In the genomic region with DNA sequence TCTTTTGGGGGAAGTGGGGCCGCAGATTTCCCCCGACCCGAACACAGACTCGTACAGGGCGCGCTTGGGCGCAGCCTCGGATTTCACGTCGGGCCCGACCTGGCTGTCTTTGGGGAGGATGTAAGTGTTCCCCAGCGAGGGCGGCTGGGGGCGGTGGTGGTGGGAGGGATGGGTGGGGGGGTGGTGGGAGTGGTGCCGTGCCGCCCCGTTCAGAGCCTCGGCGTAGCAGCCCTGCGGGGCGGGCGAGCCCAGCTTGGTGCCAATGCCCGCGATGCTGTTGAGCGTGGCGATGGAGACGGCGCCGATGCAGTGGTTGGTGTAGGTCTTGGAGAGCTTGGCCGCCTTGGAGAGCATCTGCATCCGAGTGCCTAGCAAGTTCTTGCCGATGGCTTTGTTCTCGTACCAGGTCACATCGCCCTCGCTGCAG, we compare ENCODE assay signal across 11 cellular contexts. TPM values are rescaled to one million over a fixed set of nuclear protein-coding genes. Genes with fewer than 3 reads are reported as not detected.
DNase-seq lines count a peak whose midpoint lies in the region; ATAC-seq and TF ChIP-seq lines count a peak whose summit lies in the region.
"Had no signal": no experiment of that assay in that cellular context is flagged by ENCODE, and none has a peak within 500 bp of the region (broad histone marks: within the 10 kb centered on the region; RNA-seq: fewer than 3 reads in every experiment).

No MANE protein-coding gene starts in this region.

- no peaks in the 10 kb centered on the region for H3K9me3 ChIP-seq in body of pancreas
- no peaks in the 10 kb centered on the region for H3K9me3 ChIP-seq in iPS-20b (ENCODE audit: insufficient read depth, low read depth, low read length)

- H3K27me3 ChIP-seq in body of pancreas (no peaks in the 10 kb centered on the region), iPS-20b (ENCODE audit: insufficient read depth, low read length) (peaks cover 62% of the 10 kb centered on the region)

- DNase-seq in DMS53 (lab: John Stamatoyannopoulos, UW) = peak; percentile 18
- DNase-seq in DMS53 treated with DMSO at 0.1 percent for 48 hours (lab: John Stamatoyannopoulos, UW; ENCODE audit: unreplicated experiment) = no peak
- DNase-seq in body of pancreas = peak in 2 of 4 donors; percentile 8 to 15
- no peak for DNase-seq in T-helper 9 cell
- DNase-seq: activated effector memory CD4-positive, alpha-beta T cell treated with Interleukin-2 at 50 U/mL for 16 hours had no signal

- no peak for TF ChIP-seq POLR2A in body of pancreas (IDR thresholded peaks at IDR 0.05)

- H3K4me3 ChIP-seq in body of pancreas = no peak overlapping the region
- H3K4me3 ChIP-seq in iPS-20b (ENCODE audit: low read length) = peak overlapping the region; percentile 81
- peak overlapping the region in 6 of 7 experiments; percentile 61 to 84 (median 78) for H3K4me3 ChIP-seq in skin epidermis

- no peak for ATAC-seq in body of pancreas
- no peak for ATAC-seq in HG03280 (IDR thresholded peaks at IDR 0.05; ENCODE audit: unreplicated experiment)
- no peak for ATAC-seq in GM21529 (IDR thresholded peaks at IDR 0.05; ENCODE audit: unreplicated experiment)
- ATAC-seq: left colon had no signal

- peaks cover 72% of the 10 kb centered on the region for H3K4me1 ChIP-seq in body of pancreas
- peaks cover 25% of the 10 kb centered on the region for H3K4me1 ChIP-seq in iPS-20b (ENCODE audit: insufficient read depth, low read length)

- H3K36me3 ChIP-seq in body of pancreas (replicated peaks in 1 of 2; ENCODE audit: insufficient read depth in 1 of 2, low read depth in 2 of 2) (no peaks in the 10 kb centered on the region), iPS-20b (ENCODE audit: insufficient read depth, low read depth, low read length) (peaks cover 6% of the 10 kb centered on the region; the same call in 1 of the 2 replicates)

- H3K27ac ChIP-seq in body of pancreas = peak overlapping the region in 3 of 4 donors; percentile 43 to 86 (median 80)
- H3K27ac ChIP-seq in iPS-20b (ENCODE audit: low read length) = no peak overlapping the region
- H3K27ac ChIP-seq in skin epidermis = peak overlapping the region in 5 of 21 experiments; percentile 4 to 91 (median 83)
- H3K27ac ChIP-seq: 22Rv1 had no signal

- H3K9ac ChIP-seq in iPS-20b (ENCODE audit: low read depth, low read length) = peak overlapping the region; percentile 72; the same call in 1 of the 2 replicates

- WGBS in body of pancreas, 2 donors = 75 to 81% methylated on average over 30 to 34 of the region's 35 CpGs

- intact Hi-C loops in body of pancreas (cut with DNase I) = no loop called here

- no peak for TF ChIP-seq CTCF in body of pancreas (IDR thresholded peaks at IDR 0.05)

RNA-seq across cellular contexts. Expression of gene KCTD1, which starts 1.5 kb away (rescaled TPM):
- total RNA-seq in body of pancreas = 10 to 100 TPM; 12.2 to 36.3 TPM

Comparison
In these comparisons a context has a peak if more than half of its experiments do, and no peak if none do; other contexts are left out.
1. H3K4me3 ChIP-seq: peak in iPS-20b (single experiment) and skin epidermis (6 of 7); none in body of pancreas (0 of 2).